Comparison of ENCODE assay signal across 21 cellular contexts in the genomic region with DNA sequence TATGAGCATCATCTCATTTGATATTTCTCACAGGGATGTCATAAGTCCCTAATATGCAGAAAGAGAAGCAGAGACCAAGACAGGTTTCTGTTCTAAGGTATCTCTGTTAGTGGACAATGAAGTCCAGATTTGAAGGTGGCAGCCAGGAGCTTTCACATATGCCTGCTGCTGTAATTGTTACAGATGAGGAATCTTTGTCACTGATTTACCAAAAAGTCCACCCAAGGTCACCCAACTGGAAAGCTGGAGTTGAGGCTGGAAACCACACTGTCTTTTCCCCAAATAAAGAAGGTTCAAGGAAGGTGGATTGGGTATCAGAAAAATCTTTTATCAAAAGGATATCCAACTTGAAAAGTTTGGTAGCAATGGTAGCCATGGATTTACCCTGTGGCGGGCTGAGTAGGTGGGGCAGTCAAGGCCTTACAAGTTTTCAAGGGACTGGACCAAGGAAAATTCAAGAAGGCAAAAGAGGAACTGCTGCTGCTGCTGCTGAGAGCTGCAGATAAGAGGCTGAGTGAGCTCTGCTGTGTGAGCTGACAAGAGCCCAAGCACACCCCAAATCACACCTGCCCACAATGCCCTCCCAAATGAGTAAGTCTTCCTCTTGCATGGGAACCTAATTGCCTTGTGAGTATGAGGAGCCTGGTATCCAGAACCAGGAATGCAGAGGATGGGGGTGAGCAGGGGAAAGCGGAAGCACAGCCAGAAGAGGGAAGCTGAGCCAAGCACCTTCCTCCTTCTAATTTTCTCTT.
DNase-seq lines count a peak whose midpoint lies in the region; FAIRE-seq and TF ChIP-seq lines count a peak whose summit lies in the region.
"Had no signal": no experiment of that assay in that cellular context is flagged by ENCODE, and none has a peak within 500 bp of the region (broad histone marks: within the 10 kb centered on the region; RNA-seq: fewer than 3 reads in every experiment).

No MANE protein-coding gene starts in this region.

- peak overlapping the region; percentile 8; the same call in 1 of the 2 replicates for H3K4me2 ChIP-seq in OCI-LY3 (ENCODE audit: low read length)

- POLR2A ChIA-PET in RWPE1 (lab: Yijun Ruan, JAX; ENCODE audit: low non-redundant PET) = no interaction called here

- H3K36me3 ChIP-seq in OCI-LY3 (replicated peaks; ENCODE audit: low read depth, low read length) (no peaks in the 10 kb centered on the region), bronchial epithelial cell (ENCODE audit: control insufficient read depth, insufficient read depth, low read length) (no peaks in the 10 kb centered on the region), neutrophil (no peaks in the 10 kb centered on the region)
- H3K36me3 ChIP-seq: heart right ventricle, SJSA1, spleen, thoracic aorta had no signal

- no peak overlapping the region for H3K4me3 ChIP-seq in OCI-LY3 (ENCODE audit: low read length)
- no peak overlapping the region for H3K4me3 ChIP-seq in bronchial epithelial cell (ENCODE audit: low read depth, low read length)
- H3K4me3 ChIP-seq in neutrophil (ENCODE audit: low read depth in 1 of 2, low read length in 1 of 2) = peak overlapping the region in 1 of 2 experiments; percentile 26
- H3K4me3 ChIP-seq: heart right ventricle, SJSA1, spleen, thoracic aorta had no signal

- H3K27ac ChIP-seq in OCI-LY3 (ENCODE audit: low read length) (no peak overlapping the region), neutrophil (peak overlapping the region; percentile 75), RWPE1 (no peak overlapping the region)
- H3K27ac ChIP-seq: SJSA1, thoracic aorta had no signal

- H2AFZ ChIP-seq in OCI-LY3 (ENCODE audit: low read depth, low read length) = no peak overlapping the region

- H3K27me3 ChIP-seq in OCI-LY3 (ENCODE audit: low read depth, low read length) (no peaks in the 10 kb centered on the region), bronchial epithelial cell (ENCODE audit: control insufficient read depth, insufficient read depth, low read length) (no peaks in the 10 kb centered on the region), neutrophil (no peaks in the 10 kb centered on the region)
- H3K27me3 ChIP-seq: heart right ventricle, SJSA1, spleen had no signal

- no peaks in the 10 kb centered on the region for H4K20me1 ChIP-seq in OCI-LY3 (ENCODE audit: insufficient read depth, low read length)

- no peak for TF ChIP-seq CTCF in OCI-LY3 (IDR thresholded peaks at IDR 0.05; ENCODE audit: low read depth, low read length)
- no peak for TF ChIP-seq CTCF in bronchial epithelial cell (IDR thresholded peaks at IDR 0.05; ENCODE audit: insufficient read depth, low read length, severe bottlenecking)
- no peak for TF ChIP-seq CTCF in neutrophil (IDR thresholded peaks at IDR 0.05)
- no peak for TF ChIP-seq CTCF in RWPE1 (conservative IDR thresholded peaks at IDR 0.05; ENCODE audit: low read depth)

- CTCF ChIA-PET in RWPE1 (lab: Yijun Ruan, JAX) = no interaction called here

- peaks cover 10% of the 10 kb centered on the region for H3K4me1 ChIP-seq in OCI-LY3 (ENCODE audit: low read length)
- peaks cover 24 to 29% of the 10 kb centered on the region in 2 experiments for H3K4me1 ChIP-seq in neutrophil (ENCODE audit: control insufficient read depth in 1 of 2, insufficient read depth in 1 of 2, low read depth in 1 of 2, low read length in 1 of 2)
- H3K4me1 ChIP-seq: SJSA1 had no signal

- DNase-seq in HUDEP-2 (lab: John Stamatoyannopoulos, UW; ENCODE audit: unreplicated experiment in 76 of 76) (peak in 70 of 76 experiments; percentile 7 to 84 (median 56)), bronchial epithelial cell (ENCODE audit: low read depth) (peak; percentile 26), HuH-7 (ENCODE audit: low spot score) (no peak), RWPE1 (ENCODE audit: low spot score) (no peak)
- DNase-seq in effector CD8-positive, alpha-beta T cell (lab: John Stamatoyannopoulos, UW) = no peak
- DNase-seq in stimulated activated CD4-positive, alpha-beta T cell treated with anti-CD3 and anti-CD28 coated beads, Interleukin-1b, Interleukin-23, amount 100 ng/mL, for 48 hours = no peak
- DNase-seq: activated CD4-positive, alpha-beta T cell treated with anti-CD3 and anti-CD28 coated beads, Interleukin-2, amount 50 U/mL, for 1 hour; Calu3; effector memory CD8-positive, alpha-beta T cell; heart right ventricle; kidney glomerular epithelial cell; midbrain; NCI-H187; NCI-H446; spleen; T-helper 9 cell had no signal

- no peak for FAIRE-seq in bronchial epithelial cell (lab: Jason Lieb, UNC)
- FAIRE-seq: HTR-8/SVneo had no signal

- H3K79me2 ChIP-seq in OCI-LY3 (ENCODE audit: low read length) = no peaks in the 10 kb centered on the region

- H3K9ac ChIP-seq in OCI-LY3 (ENCODE audit: low read length) = no peak overlapping the region

- H3K9me3 ChIP-seq in OCI-LY3 (ENCODE audit: insufficient read depth, low read length) (peaks cover 9% of the 10 kb centered on the region; the same call in 1 of the 2 replicates), neutrophil (no peaks in the 10 kb centered on the region)
- H3K9me3 ChIP-seq: SJSA1 had no signal

Comparison
In these comparisons a context has a peak if more than half of its experiments do, and no peak if none do; other contexts are left out.
1. DNase-seq: peak in HUDEP-2 (70 of 76) and bronchial epithelial cell (single experiment); none in effector CD8-positive, alpha-beta T cell (single experiment), HuH-7 (single experiment), stimulated activated CD4-positive, alpha-beta T cell treated with anti-CD3 and anti-CD28 coated beads, Interleukin-1b, Interleukin-23, amount 100 ng/mL, for 48 hours (single experiment) and RWPE1 (single experiment).